In genomic region chr1:108570128-108570527, GRCh38 we compare ENCODE assay signal across 8 cellular contexts. TPM values are rescaled to one million over a fixed set of nuclear protein-coding genes. Genes with fewer than 3 reads are reported as not detected.
DNase-seq lines count a peak whose midpoint lies in the region; ATAC-seq and TF ChIP-seq lines count a peak whose summit lies in the region.

No MANE protein-coding gene starts in this region.

- peaks cover 53% of the 10 kb centered on the region for H4K20me1 ChIP-seq in Loucy (ENCODE audit: insufficient read depth, low read length, poor library complexity, severe bottlenecking)

- H3K36me3 ChIP-seq in Loucy (ENCODE audit: insufficient read depth, low read length) (peaks cover 7% of the 10 kb centered on the region; the same call in 1 of the 2 replicates), gastroesophageal sphincter (no peaks in the 10 kb centered on the region), suprapubic skin (no peaks in the 10 kb centered on the region)

- no peak for TF ChIP-seq POLR2A in gastroesophageal sphincter (IDR thresholded peaks at IDR 0.05)
- no peak for TF ChIP-seq POLR2A in suprapubic skin (IDR thresholded peaks at IDR 0.05)

- H3K4me2 ChIP-seq in Loucy (ENCODE audit: low read depth, low read length, poor library complexity, severe bottlenecking): peak overlapping the region; percentile 37

- no peaks in the 10 kb centered on the region for H3K9me3 ChIP-seq in Loucy (ENCODE audit: insufficient read depth, low read depth, low read length)
- no peaks in the 10 kb centered on the region for H3K9me3 ChIP-seq in gastroesophageal sphincter
- H3K9me3 ChIP-seq in suprapubic skin: no peaks in the 10 kb centered on the region

- no peak overlapping the region for H2AFZ ChIP-seq in Loucy (ENCODE audit: low read length)

- DNase-seq in AG04449 (ENCODE audit: low read depth, low spot score): no peak
- DNase-seq in HFFc6: no peak
- DNase-seq in activated CD4-positive, alpha-beta memory T cell treated with anti-CD3 and anti-CD28 coated beads, Interleukin-2, amount 10 ng/mL, durations not matched to agents 7 days and 5 days: peak; percentile 37
- DNase-seq in left kidney (ENCODE audit: low read depth, low spot score): peak; percentile 11
- DNase-seq in suprapubic skin (ENCODE audit: low spot score in 2 of 2): no peak

- peaks cover 2% of the 10 kb centered on the region for H3K4me1 Mint-ChIP-seq in HFFc6 (ENCODE audit: low read depth)
- H3K4me1 Mint-ChIP-seq in activated CD4-positive, alpha-beta memory T cell treated with anti-CD3 and anti-CD28 coated beads, Interleukin-2, amount 10 ng/mL, durations not matched to agents 7 days and 5 days: no peaks in the 10 kb centered on the region

- H3K4me1 ChIP-seq in Loucy (ENCODE audit: insufficient read depth, low read length, poor library complexity, severe bottlenecking) (peaks cover 47% of the 10 kb centered on the region), gastroesophageal sphincter (peaks cover 0 to 7% (median 0%) of the 10 kb centered on the region in 3 donors), suprapubic skin (peaks cover 19% of the 10 kb centered on the region)

- POLR2A ChIA-PET in AG04449 (lab: Yijun Ruan, JAX): interaction anchor here (1.1 kb wide), 1 partner anchor 9 kb away, joined by 3 read pairs; no protein-coding TSS in a partner anchor
- POLR2A ChIA-PET in activated CD4-positive, alpha-beta memory T cell treated with anti-CD3 and anti-CD28 coated beads, Interleukin-2, amount 10 ng/mL, durations not matched to agents 7 days and 5 days (lab: Charles Lee): interaction anchor here (0.9 to 1.5 kb wide), 2 partner anchors 10 to 91 kb away, joined by 3 to 4 read pairs; partner anchors contain the start of gene HENMT1

- H3K27me3 ChIP-seq in Loucy (ENCODE audit: insufficient read depth, low read length, poor library complexity, severe bottlenecking) (no peaks in the 10 kb centered on the region), gastroesophageal sphincter (no peaks in the 10 kb centered on the region), suprapubic skin (no peaks in the 10 kb centered on the region)

- H3K4me3 ChIP-seq in AG04449 (ENCODE audit: low read depth, low read length): no peak overlapping the region
- H3K4me3 ChIP-seq in GM12875 (ENCODE audit: low read depth, low read length): no peak overlapping the region
- H3K4me3 ChIP-seq in Loucy (ENCODE audit: low read length, poor library complexity, severe bottlenecking): peak overlapping the region; percentile 31
- H3K4me3 ChIP-seq in gastroesophageal sphincter: no peak overlapping the region
- no peak overlapping the region for H3K4me3 ChIP-seq in suprapubic skin

- CTCF ChIA-PET in AG04449 (lab: Yijun Ruan, JAX): interaction anchor here (1.0 to 3.5 kb wide), 4 partner anchors 10 to 58 kb away, joined by 3 to 26 read pairs (median 5); partner anchors contain the start of gene EEIG2
- CTCF ChIA-PET in activated CD4-positive, alpha-beta memory T cell treated with anti-CD3 and anti-CD28 coated beads, Interleukin-2, amount 10 ng/mL, durations not matched to agents 7 days and 5 days (lab: Charles Lee): interaction anchor here (1.1 to 2.7 kb wide), 5 partner anchors 8 to 73 kb away, joined by 3 to 25 read pairs (median 4); partner anchors contain the start of gene EEIG2

- H3K9ac ChIP-seq in Loucy (ENCODE audit: low read depth, low read length, poor library complexity, severe bottlenecking): peak overlapping the region; percentile 52

- no peaks in the 10 kb centered on the region for H3K9me2 ChIP-seq in Loucy (replicated peaks; ENCODE audit: low read depth, low read length)

- no peak overlapping the region for H3K27ac ChIP-seq in gastroesophageal sphincter
- no peak overlapping the region for H3K27ac ChIP-seq in suprapubic skin

- ATAC-seq in gastroesophageal sphincter: no peak

- no peak overlapping the region for H3K4me3 Mint-ChIP-seq in HFFc6
- H3K4me3 Mint-ChIP-seq in activated CD4-positive, alpha-beta memory T cell treated with anti-CD3 and anti-CD28 coated beads, Interleukin-2, amount 10 ng/mL, durations not matched to agents 7 days and 5 days: no peak overlapping the region

- no peaks in the 10 kb centered on the region for H3K9me3 Mint-ChIP-seq in HFFc6
- H3K9me3 Mint-ChIP-seq in activated CD4-positive, alpha-beta memory T cell treated with anti-CD3 and anti-CD28 coated beads, Interleukin-2, amount 10 ng/mL, durations not matched to agents 7 days and 5 days: no peaks in the 10 kb centered on the region

- H3F3A ChIP-seq in Loucy (ENCODE audit: low read depth): no peaks in the 10 kb centered on the region

- TF ChIP-seq CTCF in AG04449 (IDR thresholded peaks at IDR 0.05; ENCODE audit: insufficient read depth, low read length, missing control alignments) (peak; percentile 22), GM12875 (IDR thresholded peaks at IDR 0.05; ENCODE audit: borderline replicate concordance, insufficient read depth, low read depth, low read length) (peak; percentile 66), HFFc6 (IDR thresholded peaks at IDR 0.05) (peak; percentile 58), Loucy (conservative IDR thresholded peaks at IDR 0.05; ENCODE audit: low read length) (peak; percentile 74), gastroesophageal sphincter (IDR thresholded peaks at IDR 0.05) (peak in 2 of 4 experiments; percentile 23 to 29), suprapubic skin (IDR thresholded peaks at IDR 0.05) (peak in 1 of 2 donors; percentile 29)

- no peaks in the 10 kb centered on the region for H3K27me3 Mint-ChIP-seq in HFFc6 (ENCODE audit: insufficient read depth)
- no peaks in the 10 kb centered on the region for H3K27me3 Mint-ChIP-seq in activated CD4-positive, alpha-beta memory T cell treated with anti-CD3 and anti-CD28 coated beads, Interleukin-2, amount 10 ng/mL, durations not matched to agents 7 days and 5 days

- H3K27ac Mint-ChIP-seq in HFFc6: no peak overlapping the region
- no peak overlapping the region for H3K27ac Mint-ChIP-seq in activated CD4-positive, alpha-beta memory T cell treated with anti-CD3 and anti-CD28 coated beads, Interleukin-2, amount 10 ng/mL, durations not matched to agents 7 days and 5 days

- H3K79me2 ChIP-seq in Loucy (ENCODE audit: insufficient read depth, low read length): peaks cover 96% of the 10 kb centered on the region

- no peaks in the 10 kb centered on the region for H3K36me3 Mint-ChIP-seq in HFFc6 (ENCODE audit: low read depth)
- no peaks in the 10 kb centered on the region for H3K36me3 Mint-ChIP-seq in activated CD4-positive, alpha-beta memory T cell treated with anti-CD3 and anti-CD28 coated beads, Interleukin-2, amount 10 ng/mL, durations not matched to agents 7 days and 5 days (ENCODE audit: low read depth)

- TF ChIP-seq EP300 in gastroesophageal sphincter (IDR thresholded peaks at IDR 0.05) (no peak), suprapubic skin (IDR thresholded peaks at IDR 0.05) (no peak)

RNA-seq across cellular contexts. Expression of gene EEIG2, which starts 10.2 kb away (rescaled TPM):
- total RNA-seq in HFFc6 (2021; fragmentation: NEBNext Ultra II Directional; extraction: Animal tissue kit (Norgen Biotek cat#: 25700)): 1 to 10 TPM; 3.3 to 5.2 (median 4.5) TPM
- total RNA-seq in activated CD4-positive, alpha-beta memory T cell treated with anti-CD3 and anti-CD28 coated beads, Interleukin-2, amount 10 ng/mL, durations not matched to agents 7 days and 5 days: 10 to 100 TPM; 22.6 to 23.6 TPM
- 10 to 100 TPM; 11.6 to 23.8 (median 14.9) TPM for total RNA-seq in gastroesophageal sphincter
- total RNA-seq in suprapubic skin: 1 to 10 TPM; 5.8 to 6.8 (median 6.4) TPM

Comparison
In these comparisons a context has a peak if more than half of its experiments do, and no peak if none do; other contexts are left out.
1. DNase-seq: peak in activated CD4-positive, alpha-beta memory T cell treated with anti-CD3 and anti-CD28 coated beads, Interleukin-2, amount 10 ng/mL, durations not matched to agents 7 days and 5 days (single experiment) and left kidney (single experiment); none in AG04449 (single experiment), HFFc6 (single experiment) and suprapubic skin (0 of 2).